In genomic region chr3:64459711-64460110, GRCh38 we compare ENCODE assay signal across 15 cellular contexts.
DNase-seq lines count a peak whose midpoint lies in the region; ATAC-seq and TF ChIP-seq lines count a peak whose summit lies in the region.
"Had no signal": no experiment of that assay in that cellular context is flagged by ENCODE, and none has a peak within 500 bp of the region (broad histone marks: within the 10 kb centered on the region; RNA-seq: fewer than 3 reads in every experiment).

No MANE protein-coding gene starts in this region.

- H3K4me1 Mint-ChIP-seq in CD4-positive, alpha-beta T cell (ENCODE audit: low read depth), result no peaks in the 10 kb centered on the region

- POLR2A ChIA-PET in CD4-positive, alpha-beta T cell (lab: Charles Lee), result no interaction called here

- H3K27me3 ChIP-seq in SJSA1 (replicated peaks), result no peaks in the 10 kb centered on the region
- no peaks in the 10 kb centered on the region for H3K27me3 ChIP-seq in CD4-positive, alpha-beta T cell (ENCODE audit: control insufficient read depth, insufficient read depth, low read length)

- H3K9me3 ChIP-seq in SJSA1 (replicated peaks), result no peaks in the 10 kb centered on the region
- no peaks in the 10 kb centered on the region for H3K9me3 ChIP-seq in CD4-positive, alpha-beta T cell (ENCODE audit: control insufficient read depth, low read length)

- CTCF ChIA-PET in CD4-positive, alpha-beta T cell (lab: Charles Lee), result no interaction called here

- 0 out of 2 replicates have a peak overlapping the region, but pooled peaks have one; percentile 11 for H3K27ac ChIP-seq in SJSA1
- no peak overlapping the region for H3K27ac ChIP-seq in CD4-positive, alpha-beta T cell (ENCODE audit: low read depth, low read length)

- H3K36me3 ChIP-seq in SJSA1, result peaks cover 25% of the 10 kb centered on the region

- DNase-seq in AG20443 (ENCODE audit: low spot score), result peak; percentile 52
- no peak for DNase-seq in SJSA1 (ENCODE audit: low read depth in 1 of 2, low spot score in 2 of 2)
- peak; percentile 83 for DNase-seq in fibroblast of gingiva (ENCODE audit: low read depth)
- DNase-seq in skeletal muscle cell (ENCODE audit: low read depth), result peak; percentile 71
- no peak for DNase-seq in inferior parietal cortex (ENCODE audit: extremely low spot score)
- no peak for DNase-seq in cerebellum (ENCODE audit: low spot score)
- no peak for DNase-seq in CD4-positive, alpha-beta T cell
- DNase-seq: AML-193; CD4-positive, CD25-positive, alpha-beta regulatory T cell; DND-41; H7; NCI-H2029; NCI-H2171 treated with DMSO at 0.1 percent for 48 hours had no signal

- H3K9me3 Mint-ChIP-seq in CD4-positive, alpha-beta T cell, result no peaks in the 10 kb centered on the region
- H3K9me3 Mint-ChIP-seq: IgD-negative memory B cell had no signal

- ATAC-seq in CD4-positive, alpha-beta T cell (ENCODE audit: poor library complexity), result no peak
- ATAC-seq in GM18511 (IDR thresholded peaks at IDR 0.05; ENCODE audit: unreplicated experiment), result no peak

- no peaks in the 10 kb centered on the region for H3K36me3 Mint-ChIP-seq in CD4-positive, alpha-beta T cell (ENCODE audit: low read depth)
- H3K36me3 Mint-ChIP-seq: CD4-positive, CD25-positive, alpha-beta regulatory T cell; IgD-negative memory B cell had no signal

- H3K4me3 ChIP-seq in SJSA1, result no peak overlapping the region
- no peak overlapping the region for H3K4me3 ChIP-seq in skeletal muscle cell (ENCODE audit: low read depth, low read length)

- peaks cover 38% of the 10 kb centered on the region for H3K4me1 ChIP-seq in SJSA1 (replicated peaks)

- no peak overlapping the region for H3K4me3 Mint-ChIP-seq in CD4-positive, alpha-beta T cell
- H3K4me3 Mint-ChIP-seq: CD4-positive, CD25-positive, alpha-beta regulatory T cell; IgD-negative memory B cell had no signal

- peaks cover 13% of the 10 kb centered on the region for H3K27me3 Mint-ChIP-seq in CD4-positive, alpha-beta T cell
- H3K27me3 Mint-ChIP-seq: CD4-positive, CD25-positive, alpha-beta regulatory T cell had no signal

- no peak overlapping the region for H3K27ac Mint-ChIP-seq in CD4-positive, alpha-beta T cell
- H3K27ac Mint-ChIP-seq: CD4-positive, CD25-positive, alpha-beta regulatory T cell; IgD-negative memory B cell had no signal

- intact Hi-C loops in CD4-positive, alpha-beta T cell (cut with DNase I, micrococcal nuclease), result no loop called here

- TF ChIP-seq CTCF in CD4-positive, alpha-beta T cell (IDR thresholded peaks at IDR 0.05), result no peak

Comparison
In these comparisons a context has a peak if more than half of its experiments do, and no peak if none do; other contexts are left out.
1. DNase-seq: peak in AG20443 (single experiment), fibroblast of gingiva (single experiment) and skeletal muscle cell (single experiment); none in SJSA1 (0 of 2), inferior parietal cortex (single experiment), cerebellum (single experiment) and CD4-positive, alpha-beta T cell (0 of 10).